Comparison of ENCODE assay signal across 8 cellular contexts in genomic region chr13:30306762-30307193, GRCh38. TPM values are rescaled to one million over a fixed set of nuclear protein-coding genes. Genes with fewer than 3 reads are reported as not detected.
DNase-seq lines count a peak whose midpoint lies in the region; ATAC-seq and TF ChIP-seq lines count a peak whose summit lies in the region.

No MANE protein-coding gene starts in this region.

- no peaks in the 10 kb centered on the region for H3K9me3 ChIP-seq in thymus (ENCODE audit: control insufficient read depth)

- peak overlapping the region; percentile 86 for H3K27ac Mint-ChIP-seq in activated naive CD8-positive, alpha-beta T cell treated with anti-CD3 and anti-CD28 coated beads, Interleukin-2, amount 10 ng/mL, durations not matched to agents 7 days and 5 days
- peak overlapping the region; percentile 74 for H3K27ac Mint-ChIP-seq in osteocyte (ENCODE audit: unreplicated experiment)

- POLR2A ChIA-PET in activated naive CD8-positive, alpha-beta T cell treated with anti-CD3 and anti-CD28 coated beads, Interleukin-2, amount 10 ng/mL, durations not matched to agents 7 days and 5 days (lab: Charles Lee), result interaction anchor here (0.6 to 2.3 kb wide), 21 partner anchors 13 to 311 kb away, joined by 3 to 28 read pairs (median 4); partner anchors contain the start of genes HMGB1, UBE2L5 and USPL1

- H3K4me3 Mint-ChIP-seq in activated naive CD8-positive, alpha-beta T cell treated with anti-CD3 and anti-CD28 coated beads, Interleukin-2, amount 10 ng/mL, durations not matched to agents 7 days and 5 days, result peak overlapping the region; percentile 82
- peak overlapping the region; percentile 86 for H3K4me3 Mint-ChIP-seq in osteocyte (ENCODE audit: unreplicated experiment)

- no peak for TF ChIP-seq CTCF in GM12865 (IDR thresholded peaks at IDR 0.05; ENCODE audit: insufficient read depth, low read depth, low read length, missing control alignments)
- TF ChIP-seq CTCF in osteocyte (IDR thresholded peaks at IDR 0.05), result no peak

- no peaks in the 10 kb centered on the region for H3K36me3 Mint-ChIP-seq in activated naive CD8-positive, alpha-beta T cell treated with anti-CD3 and anti-CD28 coated beads, Interleukin-2, amount 10 ng/mL, durations not matched to agents 7 days and 5 days
- peaks cover 2% of the 10 kb centered on the region for H3K36me3 Mint-ChIP-seq in osteocyte (ENCODE audit: unreplicated experiment)

- under 1% methylated on average over 37 of the region's 37 CpGs for WGBS in thymus

- H3K4me3 ChIP-seq in GM12865 (ENCODE audit: low read depth, low read length) (peak overlapping the region; percentile 80), thymus (ENCODE audit: low read length) (peak overlapping the region; percentile 98)

- H3K9me3 Mint-ChIP-seq in activated naive CD8-positive, alpha-beta T cell treated with anti-CD3 and anti-CD28 coated beads, Interleukin-2, amount 10 ng/mL, durations not matched to agents 7 days and 5 days, result no peaks in the 10 kb centered on the region
- H3K9me3 Mint-ChIP-seq in osteocyte (ENCODE audit: unreplicated experiment), result no peaks in the 10 kb centered on the region

- peaks cover 11% of the 10 kb centered on the region for H3K4me1 ChIP-seq in thymus (ENCODE audit: control insufficient read depth, insufficient read depth, low read length)

- H3K27me3 Mint-ChIP-seq in activated naive CD8-positive, alpha-beta T cell treated with anti-CD3 and anti-CD28 coated beads, Interleukin-2, amount 10 ng/mL, durations not matched to agents 7 days and 5 days, result no peaks in the 10 kb centered on the region
- H3K27me3 Mint-ChIP-seq in osteocyte (ENCODE audit: unreplicated experiment), result no peaks in the 10 kb centered on the region

- ATAC-seq in HG02759 (IDR thresholded peaks at IDR 0.05; ENCODE audit: unreplicated experiment), result peak; percentile 90
- peak; percentile 92 for ATAC-seq in activated naive CD8-positive, alpha-beta T cell treated with anti-CD3 and anti-CD28 coated beads, Interleukin-2, amount 10 ng/mL, durations not matched to agents 7 days and 5 days (ENCODE audit: low read depth)
- peak; percentile 98 for ATAC-seq in Right ventricle myocardium superior (ENCODE audit: poor library complexity)

- peak overlapping the region; percentile 90 for H3K27ac ChIP-seq in thymus (ENCODE audit: low read depth)

- intact Hi-C loops in Right ventricle myocardium superior (cut with DNase I), result no loop called here

- no peaks in the 10 kb centered on the region for H3K27me3 ChIP-seq in thymus (ENCODE audit: control insufficient read depth, insufficient read depth)

- peaks cover 37% of the 10 kb centered on the region for H3K4me1 Mint-ChIP-seq in activated naive CD8-positive, alpha-beta T cell treated with anti-CD3 and anti-CD28 coated beads, Interleukin-2, amount 10 ng/mL, durations not matched to agents 7 days and 5 days
- H3K4me1 Mint-ChIP-seq in osteocyte (ENCODE audit: unreplicated experiment), result peaks cover 58% of the 10 kb centered on the region

- peaks cover 3% of the 10 kb centered on the region for H3K36me3 ChIP-seq in thymus (ENCODE audit: control insufficient read depth, insufficient read depth)

- peak; percentile 95 for DNase-seq in GM12865 (ENCODE audit: low read depth)
- peak; percentile 86 for DNase-seq in NCI-H128 (lab: John Stamatoyannopoulos, UW; ENCODE audit: unreplicated experiment)
- DNase-seq in SKM-1 treated with dmso at 0.1 percent for 144 hours (lab: John Stamatoyannopoulos, UW; ENCODE audit: unreplicated experiment), result peak; percentile 89
- peak; percentile 91 for DNase-seq in activated naive CD8-positive, alpha-beta T cell treated with anti-CD3 and anti-CD28 coated beads, Interleukin-2, amount 10 ng/mL, durations not matched to agents 7 days and 5 days
- DNase-seq in Right ventricle myocardium superior, result peak; percentile 95
- peak; percentile 98 for DNase-seq in osteocyte (ENCODE audit: extremely low spot score, unreplicated experiment)

RNA-seq across cellular contexts. Expression of gene KATNAL1, which starts 0.6 kb away (rescaled TPM):
- total RNA-seq in activated naive CD8-positive, alpha-beta T cell treated with anti-CD3 and anti-CD28 coated beads, Interleukin-2, amount 10 ng/mL, durations not matched to agents 7 days and 5 days, result 10 to 100 TPM; 19.4 to 20.7 TPM
- 37.8 TPM for total RNA-seq in Right ventricle myocardium superior
- 29.3 and 30.0 TPM in 2 replicates for total RNA-seq in osteocyte
- 4.6 TPM for polyA plus RNA-seq in thymus

Comparison
In these comparisons a context has a peak if more than half of its experiments do, and no peak if none do; other contexts are left out.
1. Peak in every context shown above with its lines: DNase-seq, ATAC-seq, H3K4me3 ChIP-seq and H3K27ac ChIP-seq.